25 cellular contexts compared by ENCODE assay signal in genomic region chr20:51249215-51249614, GRCh38.
"Had no signal": no experiment of that assay in that cellular context is flagged by ENCODE, and none has a peak within 500 bp of the region (broad histone marks: within the 10 kb centered on the region; RNA-seq: fewer than 3 reads in every experiment).

No MANE protein-coding gene starts in this region.

- H3K27ac Mint-ChIP-seq: activated naive CD8-positive, alpha-beta T cell; activated T-helper 2 cell treated with anti-CD3 and anti-CD28 coated beads, Interferon-gamma antibody, Interleukin-2, Interleukin-4, amounts not matched to agents 10 μg/mL and 5 μg/mL and 100 μg/mL, durations not matched to agents 14 hours and 24 hours and 36 hours; dendritic cell treated with granulocyte-macrophage colony-stimulating factor and Interleukin-4, amounts not matched to agents 40 ng/mL and 50 ng/mL, for 4 days; immature natural killer cell; stimulated activated naive CD8-positive, alpha-beta T cell treated with anti-CD3 and anti-CD28 coated beads, Interleukin-15, Interleukin-2, amounts not matched to agents 100 ng/mL and 50 ng/mL, for 24 hours; T-helper 1 cell treated with Interleukin-12 subunit alpha and Interleukin-12 subunit beta and Interleukin-4 antibody, amounts not matched to agents 30 μg/mL and 1 μg/mL, for 36 hours; WTC11 had no signal

- H3K4me1 Mint-ChIP-seq: immature natural killer cell had no signal

- H3K27me3 ChIP-seq: hepatocyte, pancreas, uterus had no signal

- H3K4me1 ChIP-seq: left lung, pancreas, transverse colon, uterus had no signal

- FAIRE-seq: pancreas had no signal

- DNase-seq: activated CD8-positive, alpha-beta memory T cell treated with anti-CD3 and anti-CD28 coated beads, Interleukin-2, amount 50 U/mL, for 4 hours; activated naive CD4-positive, alpha-beta T cell; activated T-cell treated with anti-CD3 and anti-CD28 coated beads, Interleukin-2, amount 50 U/mL, for 4 hours; effector CD4-positive, alpha-beta T cell; erythroblast; foreskin melanocyte; glutamatergic neuron; immature natural killer cell; kidney glomerular epithelial cell; left lung; nephron progenitor cell; pancreas; right cardiac atrium; stimulated activated CD4-positive, alpha-beta T cell treated with anti-CD3 and anti-CD28 coated beads, Interleukin-12 subunit alpha, Interleukin-12 subunit beta, amount 100 ng/mL, for 4 hours; T1000; transverse colon; uterus had no signal

- H3K4me3 ChIP-seq: hepatocyte, left lung, lung, pancreas, transverse colon, uterus had no signal

- H3K4me3 Mint-ChIP-seq: activated naive CD8-positive, alpha-beta T cell; activated T-cell treated with anti-CD3 and anti-CD28 coated beads, Interleukin-2, amount 50 U/mL, for 4 hours; dendritic cell treated with granulocyte-macrophage colony-stimulating factor and Interleukin-4, amounts not matched to agents 40 ng/mL and 50 ng/mL, for 4 days; immature natural killer cell; nephron progenitor cell; stimulated activated naive CD8-positive, alpha-beta T cell treated with anti-CD3 and anti-CD28 coated beads, Interleukin-15, Interleukin-2, amounts not matched to agents 100 ng/mL and 50 ng/mL, for 24 hours; T-helper 1 cell treated with Interleukin-12 subunit alpha and Interleukin-12 subunit beta and Interleukin-4 antibody, amounts not matched to agents 30 μg/mL and 1 μg/mL, for 36 hours; WTC11 had no signal

- H3K9me3 Mint-ChIP-seq: activated T-cell treated with anti-CD3 and anti-CD28 coated beads, Interleukin-2, amount 50 U/mL, for 4 hours; activated T-helper 2 cell treated with anti-CD3 and anti-CD28 coated beads, Interferon-gamma antibody, Interleukin-2, Interleukin-4, amounts not matched to agents 10 μg/mL and 5 μg/mL and 100 μg/mL, durations not matched to agents 14 hours and 24 hours and 36 hours; dendritic cell treated with granulocyte-macrophage colony-stimulating factor and Interleukin-4, amounts not matched to agents 40 ng/mL and 50 ng/mL, for 4 days; immature natural killer cell; stimulated activated naive CD8-positive, alpha-beta T cell treated with anti-CD3 and anti-CD28 coated beads, Interleukin-15, Interleukin-2, amounts not matched to agents 100 ng/mL and 50 ng/mL, for 24 hours; T-helper 1 cell treated with Interleukin-12 subunit alpha and Interleukin-12 subunit beta and Interleukin-4 antibody, amounts not matched to agents 30 μg/mL and 1 μg/mL, for 36 hours had no signal

- H3K36me3 ChIP-seq: left lung, pancreas, transverse colon, uterus had no signal

- H3K27ac ChIP-seq: hepatocyte, left lung, pancreas, transverse colon, uterus had no signal

- H3K4me2 ChIP-seq: hepatocyte had no signal

- H3K36me3 Mint-ChIP-seq: activated naive CD8-positive, alpha-beta T cell; immature natural killer cell had no signal

- H3K79me2 ChIP-seq: hepatocyte had no signal
